ENCODE assay signal across 1 cellular context in the genomic region with DNA sequence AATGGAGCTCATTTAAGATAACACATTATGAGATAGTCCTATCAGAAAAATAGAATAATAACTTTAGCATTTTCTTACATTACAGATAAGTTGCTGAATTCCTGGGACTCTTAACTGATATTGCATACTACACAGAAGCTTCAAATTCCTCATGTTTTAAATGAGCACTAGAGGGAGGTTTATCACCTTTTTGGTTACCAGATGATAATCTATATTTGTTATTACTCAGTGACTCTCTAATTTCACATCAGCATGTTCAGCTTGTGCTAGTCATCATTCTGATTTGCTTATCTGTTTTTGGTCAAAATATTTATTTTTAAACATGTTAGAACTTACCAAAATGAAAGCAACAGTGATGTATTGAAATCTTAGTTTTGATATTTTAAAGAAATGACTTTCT.
TF ChIP-seq lines count a peak whose summit lies in the region.

No MANE protein-coding gene starts in this region.

TF ChIP-seq in K562, 482 proteins besides CTCF, POLR2A, EP300 and RAD21:
- TF ChIP-seq GABPB2 (CRISPR knock-in tag; conservative IDR thresholded peaks at IDR 0.05) (no peak), TEAD4 (IDR thresholded peaks at IDR 0.05; ENCODE audit: low read length) (peak; percentile 26; the same call in 1 of the 2 replicates), TEAD4 (CRISPR knock-in tag; IDR thresholded peaks at IDR 0.05; ENCODE audit: borderline replicate concordance) (no peak), HLTF (IDR thresholded peaks at IDR 0.05) (no peak)
- TF ChIP-seq, protein P1, sequence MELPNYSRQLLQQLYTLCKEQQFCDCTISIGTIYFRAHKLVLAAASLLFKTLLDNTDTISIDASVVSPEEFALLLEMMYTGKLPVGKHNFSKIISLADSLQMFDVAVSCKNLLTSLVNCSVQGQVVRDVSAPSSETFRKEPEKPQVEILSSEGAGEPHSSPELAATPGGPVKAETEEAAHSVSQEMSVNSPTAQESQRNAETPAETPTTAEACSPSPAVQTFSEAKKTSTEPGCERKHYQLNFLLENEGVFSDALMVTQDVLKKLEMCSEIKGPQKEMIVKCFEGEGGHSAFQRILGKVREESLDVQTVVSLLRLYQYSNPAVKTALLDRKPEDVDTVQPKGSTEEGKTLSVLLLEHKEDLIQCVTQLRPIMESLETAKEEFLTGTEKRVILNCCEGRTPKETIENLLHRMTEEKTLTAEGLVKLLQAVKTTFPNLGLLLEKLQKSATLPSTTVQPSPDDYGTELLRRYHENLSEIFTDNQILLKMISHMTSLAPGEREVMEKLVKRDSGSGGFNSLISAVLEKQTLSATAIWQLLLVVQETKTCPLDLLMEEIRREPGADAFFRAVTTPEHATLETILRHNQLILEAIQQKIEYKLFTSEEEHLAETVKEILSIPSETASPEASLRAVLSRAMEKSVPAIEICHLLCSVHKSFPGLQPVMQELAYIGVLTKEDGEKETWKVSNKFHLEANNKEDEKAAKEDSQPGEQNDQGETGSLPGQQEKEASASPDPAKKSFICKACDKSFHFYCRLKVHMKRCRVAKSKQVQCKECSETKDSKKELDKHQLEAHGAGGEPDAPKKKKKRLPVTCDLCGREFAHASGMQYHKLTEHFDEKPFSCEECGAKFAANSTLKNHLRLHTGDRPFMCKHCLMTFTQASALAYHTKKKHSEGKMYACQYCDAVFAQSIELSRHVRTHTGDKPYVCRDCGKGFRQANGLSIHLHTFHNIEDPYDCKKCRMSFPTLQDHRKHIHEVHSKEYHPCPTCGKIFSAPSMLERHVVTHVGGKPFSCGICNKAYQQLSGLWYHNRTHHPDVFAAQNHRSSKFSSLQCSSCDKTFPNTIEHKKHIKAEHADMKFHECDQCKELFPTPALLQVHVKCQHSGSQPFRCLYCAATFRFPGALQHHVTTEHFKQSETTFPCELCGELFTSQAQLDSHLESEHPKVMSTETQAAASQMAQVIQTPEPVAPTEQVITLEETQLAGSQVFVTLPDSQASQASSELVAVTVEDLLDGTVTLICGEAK (IDR thresholded peaks at IDR 0.05), result no peak
- TF ChIP-seq, protein P1 (CRISPR knock-in tag; IDR thresholded peaks at IDR 0.05), result no peak
